In genomic region chr11:20963596-20963995, GRCh38 we compare ENCODE assay signal across 21 cellular contexts.
A peak's percentile ranks its signal among the peaks of the same experiment; 100 is the strongest.
DNase-seq lines count a peak whose midpoint lies in the region; TF ChIP-seq lines count a peak whose summit lies in the region.
"Had no signal": no experiment of that assay in that cellular context is flagged by ENCODE, and none has a peak within 500 bp of the region (broad histone marks: within the 10 kb centered on the region; RNA-seq: fewer than 3 reads in every experiment).

No MANE protein-coding gene starts in this region.

- CTCF ChIA-PET in OCI-LY7 (lab: Charles Lee; ENCODE audit: unreplicated experiment): no interaction called here

- intact Hi-C loops in OCI-LY7 (cut with micrococcal nuclease; ENCODE audit: unreplicated experiment): no loop called here

- H2AFZ ChIP-seq in hepatocyte (no peak overlapping the region), OCI-LY7 (ENCODE audit: low read length) (no peak overlapping the region)

- H3K4me2 ChIP-seq in hepatocyte (no peak overlapping the region), OCI-LY7 (ENCODE audit: low read length) (no peak overlapping the region)
- H3K4me2 ChIP-seq: A549 had no signal

- H3K9me2 ChIP-seq in hepatocyte (replicated peaks; ENCODE audit: insufficient read depth): no peaks in the 10 kb centered on the region
- H3K9me2 ChIP-seq in OCI-LY7 (ENCODE audit: insufficient read depth, low read length): no peaks in the 10 kb centered on the region

- H3K4me3 ChIP-seq in astrocyte of the cerebellum (ENCODE audit: low read depth, low read length) (no peak overlapping the region), fibroblast of the aortic adventitia (ENCODE audit: low read depth, low read length) (no peak overlapping the region), hepatocyte (no peak overlapping the region), OCI-LY7 (ENCODE audit: low read depth, low read length, poor library complexity, severe bottlenecking) (no peak overlapping the region)
- H3K4me3 ChIP-seq: A549, Peyer's patch had no signal

- no TSS peak for BruUV-seq in OCI-LY7 (replicated peaks; lab: Mats Ljungman, UMichigan)

- 93% methylated on average over 5 of the region's 5 CpGs for WGBS in hepatocyte (ENCODE audit: low lambda C conversion rate, missing lambda C conversion rate)

- no peaks in the 10 kb centered on the region for H4K20me1 ChIP-seq in hepatocyte (ENCODE audit: insufficient read depth, poor library complexity, severe bottlenecking)
- H4K20me1 ChIP-seq in OCI-LY7 (ENCODE audit: insufficient read depth, low read length): no peaks in the 10 kb centered on the region

- no peaks in the 10 kb centered on the region for H3K36me3 ChIP-seq in hepatocyte (replicated peaks; ENCODE audit: insufficient read depth, low read depth)
- no peaks in the 10 kb centered on the region for H3K36me3 ChIP-seq in OCI-LY7 (ENCODE audit: insufficient read depth, low read length)
- H3K36me3 ChIP-seq: Peyer's patch had no signal

- no peaks in the 10 kb centered on the region for H3K27me3 ChIP-seq in hepatocyte
- H3K27me3 ChIP-seq: Peyer's patch had no signal

- peak; percentile 52 for DNase-seq in HT1080 (ENCODE audit: low read depth)
- peak; percentile 75 for DNase-seq in astrocyte of the cerebellum (ENCODE audit: low read depth)
- peak; percentile 4 for DNase-seq in fibroblast of the aortic adventitia (ENCODE audit: low read depth)
- DNase-seq in renal cortical epithelial cell (ENCODE audit: low read depth): peak; percentile 63
- no peak for DNase-seq in hepatocyte (ENCODE audit: low spot score)
- no peak for DNase-seq in midbrain (lab: John Stamatoyannopoulos, UW)
- DNase-seq in C1 segment of cervical spinal cord (lab: John Stamatoyannopoulos, UW): no peak
- no peak for DNase-seq in OCI-LY7 (ENCODE audit: low spot score)
- DNase-seq: Caco-2, DMS53, HCEC 1CT, IMR-90, Kasumi-1, MV-4-11, NCI-H1436, NCI-H2081, NCI-H226, NCI-H526 treated with DMSO at 0.1 percent for 48 hours, Peyer's patch, SHP77 had no signal

- TF ChIP-seq CTCF in astrocyte of the cerebellum (IDR thresholded peaks at IDR 0.05; ENCODE audit: low read depth, low read length, missing control alignments): no peak
- no peak for TF ChIP-seq CTCF in fibroblast of the aortic adventitia (IDR thresholded peaks at IDR 0.05; ENCODE audit: insufficient read depth, low read length)
- no peak for TF ChIP-seq CTCF in hepatocyte (IDR thresholded peaks at IDR 0.05; ENCODE audit: poor library complexity)
- no peak for TF ChIP-seq CTCF in OCI-LY7 (conservative IDR thresholded peaks at IDR 0.05; ENCODE audit: low read length)

- H3K4me1 ChIP-seq in hepatocyte (ENCODE audit: insufficient read depth) (no peaks in the 10 kb centered on the region), OCI-LY7 (ENCODE audit: insufficient read depth, low read length, poor library complexity, severe bottlenecking) (no peaks in the 10 kb centered on the region)
- H3K4me1 ChIP-seq: A549, Caco-2, Peyer's patch had no signal

- H3K27ac ChIP-seq in hepatocyte (no peak overlapping the region), OCI-LY7 (ENCODE audit: low read depth, low read length, poor library complexity, severe bottlenecking) (no peak overlapping the region)
- H3K27ac ChIP-seq: A549, Peyer's patch had no signal

- in situ Hi-C loops in astrocyte of the cerebellum (cut with HindIII; ENCODE audit: low sequenced_read_pairs): no loop called here

- H3K9me3 ChIP-seq in hepatocyte (ENCODE audit: low read depth): no peaks in the 10 kb centered on the region
- no peaks in the 10 kb centered on the region for H3K9me3 ChIP-seq in OCI-LY7 (ENCODE audit: low read length)
- H3K9me3 ChIP-seq: A549, Caco-2, Peyer's patch had no signal

- POLR2A ChIA-PET in OCI-LY7 (lab: Charles Lee): interaction anchor here (0.6 to 1.0 kb wide), 2 partner anchors 184 to 451 kb away, joined by 3 read pairs; no protein-coding TSS in a partner anchor

- no peaks in the 10 kb centered on the region for H3K79me2 ChIP-seq in hepatocyte
- H3K79me2 ChIP-seq in OCI-LY7 (ENCODE audit: insufficient read depth, low read depth, low read length): no peaks in the 10 kb centered on the region

Comparison
In these comparisons a context has a peak if more than half of its experiments do, and no peak if none do; other contexts are left out.
1. DNase-seq: peak in HT1080 (single experiment), astrocyte of the cerebellum (single experiment), fibroblast of the aortic adventitia (single experiment) and renal cortical epithelial cell (single experiment); none in hepatocyte (single experiment), midbrain (single experiment), C1 segment of cervical spinal cord (0 of 14) and OCI-LY7 (single experiment).